In the genomic region with DNA sequence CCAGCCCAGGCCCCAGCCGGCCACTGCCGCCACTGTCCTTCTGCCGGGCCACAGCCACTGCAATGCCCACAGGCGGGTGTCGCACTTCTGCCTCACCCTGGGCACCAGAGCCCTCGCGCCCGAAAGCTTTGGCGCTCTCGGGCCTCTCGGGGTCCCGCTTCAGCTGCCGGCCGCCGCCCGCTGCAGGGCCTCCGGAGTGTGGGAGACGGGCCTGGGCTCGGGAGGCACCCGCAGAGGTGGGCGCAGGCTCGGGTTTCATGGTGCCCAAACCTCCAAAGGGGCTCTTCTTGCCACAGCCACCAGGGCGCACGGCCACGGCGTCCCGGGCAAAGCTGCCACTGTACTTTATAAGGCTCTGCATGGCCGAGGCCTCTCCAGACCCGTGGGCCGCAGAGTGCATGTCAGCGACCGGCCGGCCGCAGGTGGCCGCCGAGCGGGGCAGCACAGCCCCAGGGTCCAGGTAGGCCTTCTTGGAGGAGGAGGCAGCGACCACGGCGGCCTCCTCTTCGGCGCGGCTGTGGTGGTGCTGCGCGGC, we compare ENCODE assay signal across 1 cellular context.
TF ChIP-seq lines count a peak whose summit lies in the region.

No MANE protein-coding gene starts in this region.

TF ChIP-seq in H1, 55 proteins besides CTCF, POLR2A, EP300 and RAD21 (continued from another document):
- TF ChIP-seq SAP30 (IDR thresholded peaks at IDR 0.05; ENCODE audit: insufficient read depth, insufficient replicate concordance, low read length) (no peak), SP4 (IDR thresholded peaks at IDR 0.05; ENCODE audit: low read length) (no peak), CHD2 (IDR thresholded peaks at IDR 0.05; ENCODE audit: low read length) (no peak), CREB1 (IDR thresholded peaks at IDR 0.05) (no peak), HDAC6 (IDR thresholded peaks at IDR 0.05; ENCODE audit: low read depth, low read length) (no peak)
